10 cellular contexts compared by ENCODE assay signal in the genomic region with DNA sequence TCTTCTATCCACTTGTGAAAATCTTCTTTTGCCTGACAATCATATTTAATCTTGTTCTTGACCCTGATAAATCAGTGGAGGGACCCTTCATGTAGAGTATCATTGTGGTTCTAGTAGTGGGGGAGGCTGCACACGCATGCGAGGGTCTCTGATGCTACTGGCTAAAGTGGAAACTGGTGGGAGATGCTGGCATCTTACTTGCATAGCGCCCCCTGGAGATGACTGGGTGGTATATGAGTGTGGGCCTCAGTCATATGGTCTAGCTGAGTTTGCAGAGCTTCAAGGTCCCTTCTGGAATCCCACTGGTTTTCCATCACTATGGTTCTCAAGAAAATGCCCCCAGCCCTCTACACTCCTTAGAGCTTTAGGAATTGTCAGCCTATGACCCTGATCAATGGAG.
A peak's percentile ranks its signal among the peaks of the same experiment; 100 is the strongest.
DNase-seq lines count a peak whose midpoint lies in the region; ATAC-seq and TF ChIP-seq lines count a peak whose summit lies in the region.
"Had no signal": no experiment of that assay in that cellular context is flagged by ENCODE, and none has a peak within 500 bp of the region (broad histone marks: within the 10 kb centered on the region; RNA-seq: fewer than 3 reads in every experiment).

No MANE protein-coding gene starts in this region.

- H3K27me3 Mint-ChIP-seq in HFFc6 (ENCODE audit: insufficient read depth) (peaks cover 1% of the 10 kb centered on the region; the same call in 1 of the 2 replicates), mesothelial cell of epicardium (ENCODE audit: low read depth) (no peaks in the 10 kb centered on the region)
- peaks cover 2% of the 10 kb centered on the region for H3K27me3 Mint-ChIP-seq in activated CD4-positive, alpha-beta T cell treated with anti-CD3 and anti-CD28 coated beads, Interleukin-2, amount 10 ng/mL, durations not matched to agents 7 days and 5 days

- H3K36me3 Mint-ChIP-seq in HFFc6 (ENCODE audit: low read depth) = peaks cover 15% of the 10 kb centered on the region
- H3K36me3 Mint-ChIP-seq in activated CD4-positive, alpha-beta T cell treated with anti-CD3 and anti-CD28 coated beads, Interleukin-2, amount 10 ng/mL, durations not matched to agents 7 days and 5 days (ENCODE audit: low read depth) = no peaks in the 10 kb centered on the region
- H3K36me3 Mint-ChIP-seq in mesothelial cell of epicardium = peaks cover 16% of the 10 kb centered on the region

- H3K4me1 Mint-ChIP-seq in HFFc6 (ENCODE audit: low read depth) = no peaks in the 10 kb centered on the region
- peaks cover 2% of the 10 kb centered on the region for H3K4me1 Mint-ChIP-seq in activated CD4-positive, alpha-beta T cell treated with anti-CD3 and anti-CD28 coated beads, Interleukin-2, amount 10 ng/mL, durations not matched to agents 7 days and 5 days
- no peaks in the 10 kb centered on the region for H3K4me1 Mint-ChIP-seq in mesothelial cell of epicardium

- H3K27ac Mint-ChIP-seq in HFFc6 (no peak overlapping the region), mesothelial cell of epicardium (no peak overlapping the region)
- no peak overlapping the region for H3K27ac Mint-ChIP-seq in activated CD4-positive, alpha-beta T cell treated with anti-CD3 and anti-CD28 coated beads, Interleukin-2, amount 10 ng/mL, durations not matched to agents 7 days and 5 days
- H3K27ac Mint-ChIP-seq: activated naive CD8-positive, alpha-beta T cell had no signal

- no peak overlapping the region for H3K4me3 Mint-ChIP-seq in HFFc6
- no peak overlapping the region for H3K4me3 Mint-ChIP-seq in activated CD4-positive, alpha-beta T cell treated with anti-CD3 and anti-CD28 coated beads, Interleukin-2, amount 10 ng/mL, durations not matched to agents 7 days and 5 days
- H3K4me3 Mint-ChIP-seq in mesothelial cell of epicardium = no peak overlapping the region
- H3K4me3 Mint-ChIP-seq: activated naive CD8-positive, alpha-beta T cell had no signal

- CTCF ChIA-PET in activated CD4-positive, alpha-beta T cell treated with anti-CD3 and anti-CD28 coated beads, Interleukin-2, amount 10 ng/mL, durations not matched to agents 7 days and 5 days (lab: Charles Lee) = interaction anchor here (0.5 to 0.6 kb wide), 2 partner anchors 155 to 484 kb away, joined by 3 to 4 read pairs; no protein-coding TSS in a partner anchor

- H3K9me3 Mint-ChIP-seq in HFFc6 (peaks cover 22% of the 10 kb centered on the region), mesothelial cell of epicardium (peaks cover 34% of the 10 kb centered on the region)
- peaks cover 16% of the 10 kb centered on the region for H3K9me3 Mint-ChIP-seq in activated CD4-positive, alpha-beta T cell treated with anti-CD3 and anti-CD28 coated beads, Interleukin-2, amount 10 ng/mL, durations not matched to agents 7 days and 5 days

- POLR2A ChIA-PET in activated CD4-positive, alpha-beta T cell treated with anti-CD3 and anti-CD28 coated beads, Interleukin-2, amount 10 ng/mL, durations not matched to agents 7 days and 5 days (lab: Charles Lee) = no interaction called here

- TF ChIP-seq CTCF in HFFc6 (IDR thresholded peaks at IDR 0.05) = peak; percentile 73
- peak; percentile 32 for TF ChIP-seq CTCF in mesothelial cell of epicardium (IDR thresholded peaks at IDR 0.05; ENCODE audit: unreplicated experiment)

- DNase-seq in EL = peak; percentile 16
- no peak for DNase-seq in HFFc6
- peak; percentile 24 for DNase-seq in activated CD4-positive, alpha-beta T cell treated with anti-CD3 and anti-CD28 coated beads, Interleukin-2, amount 10 ng/mL, durations not matched to agents 7 days and 5 days
- no peak for DNase-seq in mesothelial cell of epicardium (ENCODE audit: low spot score in 2 of 2, unreplicated experiment in 2 of 2)
- no peak for DNase-seq in MV-4-11 (lab: John Stamatoyannopoulos, UW)
- DNase-seq: right cardiac atrium, testis had no signal

- ATAC-seq in GM19452 (IDR thresholded peaks at IDR 0.05; ENCODE audit: unreplicated experiment) (no peak), GM18873 (IDR thresholded peaks at IDR 0.05; ENCODE audit: low FRiP score, unreplicated experiment) (no peak)
- ATAC-seq: right cardiac atrium had no signal

Comparison
In these comparisons a context has a peak if more than half of its experiments do, and no peak if none do; other contexts are left out.
1. DNase-seq: peak in EL (single experiment) and activated CD4-positive, alpha-beta T cell treated with anti-CD3 and anti-CD28 coated beads, Interleukin-2, amount 10 ng/mL, durations not matched to agents 7 days and 5 days (single experiment); none in HFFc6 (single experiment), mesothelial cell of epicardium (0 of 2) and MV-4-11 (single experiment).